Comparison of ENCODE assay signal across 13 cellular contexts in genomic region chr5:141778211-141778610, GRCh38.
DNase-seq lines count a peak whose midpoint lies in the region; ATAC-seq and TF ChIP-seq lines count a peak whose summit lies in the region.
"Had no signal": no experiment of that assay in that cellular context is flagged by ENCODE, and none has a peak within 500 bp of the region (broad histone marks: within the 10 kb centered on the region; RNA-seq: fewer than 3 reads in every experiment).

No MANE protein-coding gene starts in this region.

- no peak overlapping the region for H3K27ac Mint-ChIP-seq in stimulated activated naive CD8-positive, alpha-beta T cell treated with anti-CD3 and anti-CD28 coated beads, Interleukin-15, amount 100 ng/mL, for 72 hours
- H3K27ac Mint-ChIP-seq: H9 had no signal

- no peak for TF ChIP-seq CTCF in foreskin keratinocyte (conservative IDR thresholded peaks at IDR 0.05)

- H3K4me1 Mint-ChIP-seq in stimulated activated naive CD8-positive, alpha-beta T cell treated with anti-CD3 and anti-CD28 coated beads, Interleukin-15, amount 100 ng/mL, for 72 hours: peaks cover 19% of the 10 kb centered on the region

- DNase-seq in NCI-H82 (lab: John Stamatoyannopoulos, UW) (peak; percentile 20), NCI-H82 treated with DMSO at 0.1 percent for 48 hours (lab: John Stamatoyannopoulos, UW; ENCODE audit: unreplicated experiment) (no peak), SK-N-DZ (ENCODE audit: low spot score) (peak; percentile 60), foreskin keratinocyte (peak; percentile 29 to 42), ureter (ENCODE audit: low spot score) (no peak), NCI-H1694 treated with DMSO at 0.1 percent for 48 hours (lab: John Stamatoyannopoulos, UW) (no peak)
- DNase-seq in stimulated activated naive CD8-positive, alpha-beta T cell treated with anti-CD3 and anti-CD28 coated beads, Interleukin-15, amount 100 ng/mL, for 72 hours: peak in 1 of 2 donors; percentile 13
- DNase-seq: activated CD4-positive, alpha-beta T cell treated with anti-CD3 and anti-CD28 coated beads for 48 hours; AML-193; aorta; H9; stimulated activated CD4-positive, alpha-beta T cell treated with anti-CD3 and anti-CD28 coated beads, Interleukin-4, amount 100 ng/mL, for 1 hour had no signal

- no peak overlapping the region for H3K4me3 Mint-ChIP-seq in stimulated activated naive CD8-positive, alpha-beta T cell treated with anti-CD3 and anti-CD28 coated beads, Interleukin-15, amount 100 ng/mL, for 72 hours
- H3K4me3 Mint-ChIP-seq: H9 had no signal

- H3K9me3 Mint-ChIP-seq in stimulated activated naive CD8-positive, alpha-beta T cell treated with anti-CD3 and anti-CD28 coated beads, Interleukin-15, amount 100 ng/mL, for 72 hours: no peaks in the 10 kb centered on the region
- H3K9me3 Mint-ChIP-seq: H9 had no signal

- ATAC-seq in foreskin keratinocyte (peak; percentile 85), GM18909 (IDR thresholded peaks at IDR 0.05; ENCODE audit: poor library complexity, unreplicated experiment) (no peak)
- ATAC-seq in stimulated activated naive CD8-positive, alpha-beta T cell treated with anti-CD3 and anti-CD28 coated beads, Interleukin-15, amount 100 ng/mL, for 72 hours: peak; percentile 57

- H3K27me3 ChIP-seq in foreskin keratinocyte: peaks cover 15% of the 10 kb centered on the region

- H3K4me1 ChIP-seq in foreskin keratinocyte: no peaks in the 10 kb centered on the region

- no peaks in the 10 kb centered on the region for H3K27me3 Mint-ChIP-seq in stimulated activated naive CD8-positive, alpha-beta T cell treated with anti-CD3 and anti-CD28 coated beads, Interleukin-15, amount 100 ng/mL, for 72 hours

- H3K27ac ChIP-seq in foreskin keratinocyte: no peak overlapping the region

Comparison
In these comparisons a context has a peak if more than half of its experiments do, and no peak if none do; other contexts are left out.
1. DNase-seq: peak in NCI-H82 (single experiment), SK-N-DZ (single experiment) and foreskin keratinocyte (2 of 2); none in NCI-H82 treated with DMSO at 0.1 percent for 48 hours (single experiment), ureter (single experiment) and NCI-H1694 treated with DMSO at 0.1 percent for 48 hours (single experiment).